1 cellular context compared by ENCODE assay signal in the genomic region with DNA sequence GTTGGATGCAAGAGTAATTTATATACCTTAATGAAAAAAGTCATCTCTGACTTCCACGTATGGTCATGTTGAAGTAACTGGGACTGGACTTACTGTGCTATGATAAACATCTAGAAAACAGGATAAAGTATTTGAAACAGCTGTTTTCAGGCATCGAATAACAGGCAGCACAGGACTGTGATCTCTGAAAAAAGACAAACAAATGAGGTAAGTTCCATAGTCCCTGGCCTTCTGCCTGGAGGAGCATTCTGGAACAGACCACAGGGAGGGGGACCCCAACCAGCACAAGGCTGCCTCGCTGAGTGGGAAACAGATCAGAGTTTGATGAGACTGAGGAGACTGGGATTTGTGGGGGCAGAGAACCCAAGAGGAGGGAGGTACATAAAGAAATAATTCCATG.
A peak's percentile ranks its signal among the peaks of the same experiment; 100 is the strongest.
TF ChIP-seq lines count a peak whose summit lies in the region.

No MANE protein-coding gene starts in this region.

TF ChIP-seq in HEK293, 187 proteins besides CTCF, POLR2A, EP300 and RAD21 (continued from another document):
- TF ChIP-seq, protein P1, sequence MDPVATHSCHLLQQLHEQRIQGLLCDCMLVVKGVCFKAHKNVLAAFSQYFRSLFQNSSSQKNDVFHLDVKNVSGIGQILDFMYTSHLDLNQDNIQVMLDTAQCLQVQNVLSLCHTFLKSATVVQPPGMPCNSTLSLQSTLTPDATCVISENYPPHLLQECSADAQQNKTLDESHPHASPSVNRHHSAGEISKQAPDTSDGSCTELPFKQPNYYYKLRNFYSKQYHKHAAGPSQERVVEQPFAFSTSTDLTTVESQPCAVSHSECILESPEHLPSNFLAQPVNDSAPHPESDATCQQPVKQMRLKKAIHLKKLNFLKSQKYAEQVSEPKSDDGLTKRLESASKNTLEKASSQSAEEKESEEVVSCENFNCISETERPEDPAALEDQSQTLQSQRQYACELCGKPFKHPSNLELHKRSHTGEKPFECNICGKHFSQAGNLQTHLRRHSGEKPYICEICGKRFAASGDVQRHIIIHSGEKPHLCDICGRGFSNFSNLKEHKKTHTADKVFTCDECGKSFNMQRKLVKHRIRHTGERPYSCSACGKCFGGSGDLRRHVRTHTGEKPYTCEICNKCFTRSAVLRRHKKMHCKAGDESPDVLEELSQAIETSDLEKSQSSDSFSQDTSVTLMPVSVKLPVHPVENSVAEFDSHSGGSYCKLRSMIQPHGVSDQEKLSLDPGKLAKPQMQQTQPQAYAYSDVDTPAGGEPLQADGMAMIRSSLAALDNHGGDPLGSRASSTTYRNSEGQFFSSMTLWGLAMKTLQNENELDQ (tag by site-specific recombination; IDR thresholded peaks at IDR 0.05; ENCODE audit: low read depth) = no peak
- TF ChIP-seq, protein P2, sequence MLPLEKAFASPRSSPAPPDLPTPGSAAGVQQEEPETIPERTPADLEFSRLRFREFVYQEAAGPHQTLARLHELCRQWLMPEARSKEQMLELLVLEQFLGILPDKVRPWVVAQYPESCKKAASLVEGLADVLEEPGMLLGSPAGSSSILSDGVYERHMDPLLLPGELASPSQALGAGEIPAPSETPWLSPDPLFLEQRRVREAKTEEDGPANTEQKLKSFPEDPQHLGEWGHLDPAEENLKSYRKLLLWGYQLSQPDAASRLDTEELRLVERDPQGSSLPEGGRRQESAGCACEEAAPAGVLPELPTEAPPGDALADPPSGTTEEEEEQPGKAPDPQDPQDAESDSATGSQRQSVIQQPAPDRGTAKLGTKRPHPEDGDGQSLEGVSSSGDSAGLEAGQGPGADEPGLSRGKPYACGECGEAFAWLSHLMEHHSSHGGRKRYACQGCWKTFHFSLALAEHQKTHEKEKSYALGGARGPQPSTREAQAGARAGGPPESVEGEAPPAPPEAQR (tag by site-specific recombination; IDR thresholded peaks at IDR 0.05) = no peak
- TF ChIP-seq ZNF830 (tag by site-specific recombination; IDR thresholded peaks at IDR 0.05; ENCODE audit: low read depth) (no peak), KLF1 (tag by site-specific recombination; IDR thresholded peaks at IDR 0.05) (no peak), ZBTB7A (tag by site-specific recombination; IDR thresholded peaks at IDR 0.05; ENCODE audit: low read depth) (no peak), KLF9 (tag by site-specific recombination; IDR thresholded peaks at IDR 0.05; ENCODE audit: low read depth) (no peak), SALL2 (tag by site-specific recombination; IDR thresholded peaks at IDR 0.05; ENCODE audit: borderline replicate concordance) (no peak), ZBTB21 (tag by site-specific recombination; IDR thresholded peaks at IDR 0.05) (no peak), GLI2 (tag by site-specific recombination; IDR thresholded peaks at IDR 0.05; ENCODE audit: borderline replicate concordance, low read depth) (no peak)
- TF ChIP-seq, protein P3, sequence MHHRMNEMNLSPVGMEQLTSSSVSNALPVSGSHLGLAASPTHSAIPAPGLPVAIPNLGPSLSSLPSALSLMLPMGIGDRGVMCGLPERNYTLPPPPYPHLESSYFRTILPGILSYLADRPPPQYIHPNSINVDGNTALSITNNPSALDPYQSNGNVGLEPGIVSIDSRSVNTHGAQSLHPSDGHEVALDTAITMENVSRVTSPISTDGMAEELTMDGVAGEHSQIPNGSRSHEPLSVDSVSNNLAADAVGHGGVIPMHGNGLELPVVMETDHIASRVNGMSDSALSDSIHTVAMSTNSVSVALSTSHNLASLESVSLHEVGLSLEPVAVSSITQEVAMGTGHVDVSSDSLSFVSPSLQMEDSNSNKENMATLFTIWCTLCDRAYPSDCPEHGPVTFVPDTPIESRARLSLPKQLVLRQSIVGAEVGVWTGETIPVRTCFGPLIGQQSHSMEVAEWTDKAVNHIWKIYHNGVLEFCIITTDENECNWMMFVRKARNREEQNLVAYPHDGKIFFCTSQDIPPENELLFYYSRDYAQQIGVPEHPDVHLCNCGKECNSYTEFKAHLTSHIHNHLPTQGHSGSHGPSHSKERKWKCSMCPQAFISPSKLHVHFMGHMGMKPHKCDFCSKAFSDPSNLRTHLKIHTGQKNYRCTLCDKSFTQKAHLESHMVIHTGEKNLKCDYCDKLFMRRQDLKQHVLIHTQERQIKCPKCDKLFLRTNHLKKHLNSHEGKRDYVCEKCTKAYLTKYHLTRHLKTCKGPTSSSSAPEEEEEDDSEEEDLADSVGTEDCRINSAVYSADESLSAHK (tag by site-specific recombination; IDR thresholded peaks at IDR 0.05) = peak; percentile 94
- TF ChIP-seq, protein P4, sequence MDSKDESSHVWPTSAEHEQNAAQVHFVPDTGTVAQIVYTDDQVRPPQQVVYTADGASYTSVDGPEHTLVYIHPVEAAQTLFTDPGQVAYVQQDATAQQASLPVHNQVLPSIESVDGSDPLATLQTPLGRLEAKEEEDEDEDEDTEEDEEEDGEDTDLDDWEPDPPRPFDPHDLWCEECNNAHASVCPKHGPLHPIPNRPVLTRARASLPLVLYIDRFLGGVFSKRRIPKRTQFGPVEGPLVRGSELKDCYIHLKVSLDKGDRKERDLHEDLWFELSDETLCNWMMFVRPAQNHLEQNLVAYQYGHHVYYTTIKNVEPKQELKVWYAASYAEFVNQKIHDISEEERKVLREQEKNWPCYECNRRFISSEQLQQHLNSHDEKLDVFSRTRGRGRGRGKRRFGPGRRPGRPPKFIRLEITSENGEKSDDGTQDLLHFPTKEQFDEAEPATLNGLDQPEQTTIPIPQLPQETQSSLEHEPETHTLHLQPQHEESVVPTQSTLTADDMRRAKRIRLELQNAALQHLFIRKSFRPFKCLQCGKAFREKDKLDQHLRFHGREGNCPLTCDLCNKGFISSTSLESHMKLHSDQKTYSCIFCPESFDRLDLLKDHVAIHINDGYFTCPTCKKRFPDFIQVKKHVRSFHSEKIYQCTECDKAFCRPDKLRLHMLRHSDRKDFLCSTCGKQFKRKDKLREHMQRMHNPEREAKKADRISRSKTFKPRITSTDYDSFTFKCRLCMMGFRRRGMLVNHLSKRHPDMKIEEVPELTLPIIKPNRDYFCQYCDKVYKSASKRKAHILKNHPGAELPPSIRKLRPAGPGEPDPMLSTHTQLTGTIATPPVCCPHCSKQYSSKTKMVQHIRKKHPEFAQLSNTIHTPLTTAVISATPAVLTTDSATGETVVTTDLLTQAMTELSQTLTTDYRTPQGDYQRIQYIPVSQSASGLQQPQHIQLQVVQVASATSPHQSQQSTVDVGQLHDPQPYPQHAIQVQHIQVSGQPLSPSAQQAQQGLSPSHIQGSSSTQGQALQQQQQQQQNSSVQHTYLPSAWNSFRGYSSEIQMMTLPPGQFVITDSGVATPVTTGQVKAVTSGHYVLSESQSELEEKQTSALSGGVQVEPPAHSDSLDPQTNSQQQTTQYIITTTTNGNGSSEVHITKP (tag by site-specific recombination; IDR thresholded peaks at IDR 0.05) = peak; percentile 91
- TF ChIP-seq, protein P5, sequence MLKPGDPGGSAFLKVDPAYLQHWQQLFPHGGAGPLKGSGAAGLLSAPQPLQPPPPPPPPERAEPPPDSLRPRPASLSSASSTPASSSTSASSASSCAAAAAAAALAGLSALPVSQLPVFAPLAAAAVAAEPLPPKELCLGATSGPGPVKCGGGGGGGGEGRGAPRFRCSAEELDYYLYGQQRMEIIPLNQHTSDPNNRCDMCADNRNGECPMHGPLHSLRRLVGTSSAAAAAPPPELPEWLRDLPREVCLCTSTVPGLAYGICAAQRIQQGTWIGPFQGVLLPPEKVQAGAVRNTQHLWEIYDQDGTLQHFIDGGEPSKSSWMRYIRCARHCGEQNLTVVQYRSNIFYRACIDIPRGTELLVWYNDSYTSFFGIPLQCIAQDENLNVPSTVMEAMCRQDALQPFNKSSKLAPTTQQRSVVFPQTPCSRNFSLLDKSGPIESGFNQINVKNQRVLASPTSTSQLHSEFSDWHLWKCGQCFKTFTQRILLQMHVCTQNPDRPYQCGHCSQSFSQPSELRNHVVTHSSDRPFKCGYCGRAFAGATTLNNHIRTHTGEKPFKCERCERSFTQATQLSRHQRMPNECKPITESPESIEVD (tag by site-specific recombination; IDR thresholded peaks at IDR 0.05) = peak; percentile 67
TF ChIP-seq in HEK293: peak in this region for 3.
